Comparison of ENCODE assay signal across 2 cellular contexts in the genomic region with DNA sequence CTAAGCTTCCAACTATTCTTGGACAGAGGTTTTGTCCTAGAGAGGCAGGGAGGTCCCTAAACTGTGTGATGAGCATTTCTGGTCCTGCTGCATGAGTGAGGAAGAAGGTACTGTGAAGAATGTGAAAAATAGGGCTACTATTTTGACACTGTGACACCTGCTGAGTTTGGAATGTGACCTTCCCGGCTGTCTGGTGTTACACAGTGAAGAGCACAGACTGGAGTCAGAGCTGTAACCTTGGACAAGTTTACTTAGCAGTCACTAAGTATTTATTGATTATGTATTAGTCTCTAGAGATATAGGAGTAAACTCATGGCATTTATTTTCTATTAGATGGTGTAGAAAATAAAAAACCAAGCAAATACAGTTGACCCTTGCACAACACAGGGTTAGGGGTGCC.
TF ChIP-seq lines count a peak whose summit lies in the region.

No MANE protein-coding gene starts in this region.

TF ChIP-seq in A549, 52 proteins besides CTCF, POLR2A, EP300 and RAD21 (continued from another document):
- TF ChIP-seq HEYL (CRISPR knock-in tag; IDR thresholded peaks at IDR 0.05) (no peak), FOXS1 (CRISPR knock-in tag; IDR thresholded peaks at IDR 0.05) (no peak), EHMT2 (IDR thresholded peaks at IDR 0.05; ENCODE audit: low read depth) (no peak), ZNF302 (CRISPR knock-in tag; IDR thresholded peaks at IDR 0.05) (no peak), NFE2L2 (conservative IDR thresholded peaks at IDR 0.05; ENCODE audit: low read length) (no peak), HOXB13 (CRISPR knock-in tag; IDR thresholded peaks at IDR 0.05; ENCODE audit: low read depth) (no peak), RNF2 (IDR thresholded peaks at IDR 0.05; ENCODE audit: borderline replicate concordance, low read depth) (no peak), CBX8 (IDR thresholded peaks at IDR 0.05) (no peak), ESRRA (IDR thresholded peaks at IDR 0.05; ENCODE audit: borderline replicate concordance, low read length) (no peak)
- TF ChIP-seq, protein P1, sequence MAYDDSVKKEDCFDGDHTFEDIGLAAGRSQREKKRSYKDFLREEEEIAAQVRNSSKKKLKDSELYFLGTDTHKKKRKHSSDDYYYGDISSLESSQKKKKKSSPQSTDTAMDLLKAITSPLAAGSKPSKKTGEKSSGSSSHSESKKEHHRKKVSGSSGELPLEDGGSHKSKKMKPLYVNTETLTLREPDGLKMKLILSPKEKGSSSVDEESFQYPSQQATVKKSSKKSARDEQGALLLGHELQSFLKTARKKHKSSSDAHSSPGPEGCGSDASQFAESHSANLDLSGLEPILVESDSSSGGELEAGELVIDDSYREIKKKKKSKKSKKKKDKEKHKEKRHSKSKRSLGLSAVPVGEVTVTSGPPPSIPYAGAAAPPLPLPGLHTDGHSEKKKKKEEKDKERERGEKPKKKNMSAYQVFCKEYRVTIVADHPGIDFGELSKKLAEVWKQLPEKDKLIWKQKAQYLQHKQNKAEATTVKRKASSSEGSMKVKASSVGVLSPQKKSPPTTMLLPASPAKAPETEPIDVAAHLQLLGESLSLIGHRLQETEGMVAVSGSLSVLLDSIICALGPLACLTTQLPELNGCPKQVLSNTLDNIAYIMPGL (CRISPR knock-in tag; IDR thresholded peaks at IDR 0.05; ENCODE audit: borderline replicate concordance), result no peak
- TF ChIP-seq, protein P2, sequence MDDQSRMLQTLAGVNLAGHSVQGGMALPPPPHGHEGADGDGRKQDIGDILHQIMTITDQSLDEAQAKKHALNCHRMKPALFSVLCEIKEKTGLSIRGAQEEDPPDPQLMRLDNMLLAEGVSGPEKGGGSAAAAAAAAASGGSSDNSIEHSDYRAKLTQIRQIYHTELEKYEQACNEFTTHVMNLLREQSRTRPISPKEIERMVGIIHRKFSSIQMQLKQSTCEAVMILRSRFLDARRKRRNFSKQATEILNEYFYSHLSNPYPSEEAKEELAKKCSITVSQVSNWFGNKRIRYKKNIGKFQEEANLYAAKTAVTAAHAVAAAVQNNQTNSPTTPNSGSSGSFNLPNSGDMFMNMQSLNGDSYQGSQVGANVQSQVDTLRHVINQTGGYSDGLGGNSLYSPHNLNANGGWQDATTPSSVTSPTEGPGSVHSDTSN (IDR thresholded peaks at IDR 0.05), result no peak
- TF ChIP-seq, protein P3, sequence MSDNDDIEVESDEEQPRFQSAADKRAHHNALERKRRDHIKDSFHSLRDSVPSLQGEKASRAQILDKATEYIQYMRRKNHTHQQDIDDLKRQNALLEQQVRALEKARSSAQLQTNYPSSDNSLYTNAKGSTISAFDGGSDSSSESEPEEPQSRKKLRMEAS (IDR thresholded peaks at IDR 0.05), result no peak

TF ChIP-seq in HEK293, 187 proteins besides CTCF, POLR2A, EP300 and RAD21:
- TF ChIP-seq ZFP37 (tag by site-specific recombination; IDR thresholded peaks at IDR 0.05) (no peak), KLF10 (tag by site-specific recombination; IDR thresholded peaks at IDR 0.05) (no peak), MYNN (tag by site-specific recombination; IDR thresholded peaks at IDR 0.05; ENCODE audit: borderline replicate concordance) (peak; percentile 96), ZIC2 (tag by site-specific recombination; IDR thresholded peaks at IDR 0.05) (0 out of 2 replicates have a peak, but pooled peaks have one; percentile 10), KLF8 (tag by site-specific recombination; IDR thresholded peaks at IDR 0.05) (no peak), GLI2 (tag by site-specific recombination; IDR thresholded peaks at IDR 0.05; ENCODE audit: borderline replicate concordance, low read depth) (no peak)
